Comparison of ENCODE assay signal across 9 cellular contexts in the genomic region with DNA sequence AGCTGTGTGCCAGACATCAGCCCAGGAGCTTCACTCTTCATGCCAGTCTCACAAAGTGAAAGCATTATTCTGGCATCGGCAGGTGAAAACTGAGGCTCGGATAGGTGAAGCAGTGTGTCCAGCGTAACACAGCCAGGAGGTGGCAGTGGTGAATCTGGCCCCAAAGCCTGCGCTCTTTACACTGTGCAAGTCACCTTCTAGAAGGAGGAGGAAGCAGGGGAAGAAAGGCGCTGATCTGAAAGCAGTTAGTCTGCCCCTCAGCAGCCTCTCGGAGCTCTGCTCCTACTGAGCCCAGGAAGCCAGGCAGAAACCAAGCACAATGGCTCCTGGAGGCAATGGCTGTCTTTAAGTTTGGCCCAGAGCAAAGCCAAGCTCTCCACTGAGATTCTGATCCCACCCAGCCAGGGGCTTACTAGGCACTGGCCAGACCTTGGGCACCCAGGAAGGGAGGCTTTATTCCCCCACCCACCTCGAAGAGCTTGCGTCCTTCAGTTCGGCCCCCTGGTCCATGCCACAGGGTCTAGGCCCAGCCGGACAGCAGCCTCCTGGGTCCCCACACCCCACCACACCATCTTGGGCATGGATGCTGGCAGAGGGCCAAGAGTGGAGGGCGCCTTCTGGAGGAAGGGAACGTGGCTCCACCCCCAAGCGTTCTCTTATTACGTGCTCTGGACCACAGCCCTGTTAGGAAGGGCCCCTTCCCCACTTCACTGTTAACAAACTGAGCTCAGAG.
A peak's percentile ranks its signal among the peaks of the same experiment; 100 is the strongest.
DNase-seq lines count a peak whose midpoint lies in the region; ATAC-seq, FAIRE-seq and TF ChIP-seq lines count a peak whose summit lies in the region.
"Had no signal": no experiment of that assay in that cellular context is flagged by ENCODE, and none has a peak within 500 bp of the region (broad histone marks: within the 10 kb centered on the region; RNA-seq: fewer than 3 reads in every experiment).

No MANE protein-coding gene starts in this region.

- peak; percentile 68 for FAIRE-seq in GM12878 (lab: Jason Lieb, UNC)
- FAIRE-seq: TTC549 had no signal

- H3K27ac Mint-ChIP-seq in neural progenitor cell, result no peak overlapping the region

- H3K27me3 ChIP-seq in GM12878 (replicated peaks in 1 of 2; ENCODE audit: control insufficient read depth in 2 of 2, insufficient read depth in 2 of 2, low read length in 1 of 2), result peaks cover 0 to 2% of the 10 kb centered on the region in 2 experiments; a peak in 2 of 4 replicates
- H3K27me3 ChIP-seq in neural progenitor cell, result peaks cover 4% of the 10 kb centered on the region

- H4K20me1 ChIP-seq in GM12878 (ENCODE audit: control insufficient read depth, insufficient read depth) (no peaks in the 10 kb centered on the region), neural progenitor cell (ENCODE audit: low read depth) (no peaks in the 10 kb centered on the region)

- RAD21 ChIA-PET in GM12878 (lab: Charles Lee; ENCODE audit: unreplicated experiment), result interaction anchor here (1.1 to 1.8 kb wide), 3 partner anchors 98 to 323 kb away, joined by 3 to 6 read pairs (median 3); no protein-coding TSS in a partner anchor

- peak; percentile 41 for TF ChIP-seq RAD21 in GM12878 (IDR thresholded peaks at IDR 0.05; ENCODE audit: insufficient read depth, low read depth, low read length)

- peaks cover 12% of the 10 kb centered on the region for H3K27me3 Mint-ChIP-seq in neural progenitor cell (ENCODE audit: insufficient read depth, low read depth)

- no peaks in the 10 kb centered on the region for H3K9me3 ChIP-seq in GM12878 (replicated peaks; ENCODE audit: control insufficient read depth, insufficient read depth, low read length)
- no peaks in the 10 kb centered on the region for H3K9me3 ChIP-seq in neural progenitor cell (ENCODE audit: low read depth)

- TF ChIP-seq POLR2A in GM12878 (IDR thresholded peaks at IDR 0.05; ENCODE audit: low read depth, low read length), result no peak

- H3K27ac ChIP-seq in GM12878 (ENCODE audit: control insufficient read depth, insufficient read depth) (no peak overlapping the region), neural progenitor cell (no peak overlapping the region)

- POLR2A ChIA-PET in GM12878 (lab: Charles Lee), result no interaction called here

- H3K36me3 ChIP-seq in GM12878 (ENCODE audit: control insufficient read depth in 2 of 2, insufficient read depth in 2 of 2, low read length in 1 of 2) (no peaks in the 10 kb centered on the region), neural progenitor cell (no peaks in the 10 kb centered on the region)

- 24% methylated on average over 14 of the region's 14 CpGs for WGBS in GM12878 (ENCODE audit: insufficient coverage, insufficient replicate concordance, low lambda C conversion rate, missing lambda C conversion rate)

- SMC1A ChIA-PET in GM12878 (lab: Charles Lee; ENCODE audit: uncharacterized antibody, unreplicated experiment), result no interaction called here

- no peaks in the 10 kb centered on the region for H3K36me3 Mint-ChIP-seq in neural progenitor cell

- H3F3A ChIP-seq in neural progenitor cell (ENCODE audit: low read depth), result no peaks in the 10 kb centered on the region

- no TSS peak for BruUV-seq in GM12878 (replicated peaks; lab: Mats Ljungman, UMichigan)

- H3K4me3 ChIP-seq in GM12878 (no peak overlapping the region), neural progenitor cell (no peak overlapping the region)

- TF ChIP-seq EP300 in GM12878 (IDR thresholded peaks at IDR 0.05; ENCODE audit: borderline replicate concordance in 1 of 2, control insufficient read depth in 1 of 2, low read depth in 2 of 2, low read length in 2 of 2), result no peak

- DNase-seq in NCI-H510A treated with DMSO at 0.1 percent for 48 hours (lab: John Stamatoyannopoulos, UW) (peak; percentile 66), NCI-H510A (lab: John Stamatoyannopoulos, UW) (no peak), M059J (ENCODE audit: low read depth) (peak; percentile 6), GM12878 (ENCODE audit: low read depth, low spot score) (peak; percentile 21), neural progenitor cell (ENCODE audit: low spot score) (peak; percentile 59), SHP77 (lab: John Stamatoyannopoulos, UW) (no peak)

- H3K4me1 ChIP-seq in GM12878 (ENCODE audit: control insufficient read depth, insufficient read depth, low read length) (no peaks in the 10 kb centered on the region), neural progenitor cell (peaks cover 17% of the 10 kb centered on the region)

- CTCF ChIA-PET in GM12878 (lab: Yijun Ruan, JAX), result interaction anchor here (0.6 to 1.8 kb wide), 9 partner anchors 19 to 486 kb away, joined by 3 to 5 read pairs (median 3); no protein-coding TSS in a partner anchor

- H3K4me3 Mint-ChIP-seq in neural progenitor cell, result no peak overlapping the region

- H3K4me2 ChIP-seq in GM12878 (ENCODE audit: control insufficient read depth, insufficient read depth), result peak overlapping the region; percentile 17; the same call in 1 of the 2 replicates
- H3K4me2 ChIP-seq in neural progenitor cell, result no peak overlapping the region

- H3K4me1 Mint-ChIP-seq in neural progenitor cell, result peaks cover 24% of the 10 kb centered on the region

- intact Hi-C loops in GM12878 (cut with micrococcal nuclease; ENCODE audit: unreplicated experiment), result loop anchor here (1.0 to 5.0 kb wide), 2 partner anchors 115 to 325 kb away; no protein-coding TSS in a partner anchor

- H3K79me2 ChIP-seq in GM12878 (ENCODE audit: control insufficient read depth, insufficient read depth, low read length) (no peaks in the 10 kb centered on the region), neural progenitor cell (ENCODE audit: low read depth) (no peaks in the 10 kb centered on the region)

- in situ Hi-C loops in GM12878 (cut with MboI), result no loop called here

- no peak overlapping the region for H3K9ac ChIP-seq in GM12878 (ENCODE audit: control insufficient read depth, insufficient read depth, low read length)
- no peak overlapping the region for H3K9ac ChIP-seq in neural progenitor cell

- no peak overlapping the region for H2AFZ ChIP-seq in GM12878 (ENCODE audit: control insufficient read depth, low read depth, low read length)
- H2AFZ ChIP-seq in neural progenitor cell (replicated peaks), result peak overlapping the region; percentile 60

- H3K9me3 Mint-ChIP-seq in neural progenitor cell, result no peaks in the 10 kb centered on the region

- ATAC-seq in GM19463 (IDR thresholded peaks at IDR 0.05; ENCODE audit: unreplicated experiment) (peak; percentile 70), GM12878 (peak; percentile 95), GM19452 (IDR thresholded peaks at IDR 0.05; ENCODE audit: unreplicated experiment) (no peak)

- TF ChIP-seq CTCF in GM12878 (IDR thresholded peaks at IDR 0.05 in 2 of 3, conservative IDR thresholded peaks at IDR 0.05 in 1 of 3; ENCODE audit: control insufficient read depth in 2 of 3, extremely low read depth in 1 of 3, insufficient read depth in 1 of 3, low read depth in 3 of 3, low read length in 3 of 3) (peak; percentile 53 to 57 (median 55); a peak in 5 of 6 replicates), neural progenitor cell (IDR thresholded peaks at IDR 0.05) (peak; percentile 55)

TF ChIP-seq in GM12878, 131 proteins besides CTCF, POLR2A, EP300 and RAD21:
- TF ChIP-seq SMC3 (IDR thresholded peaks at IDR 0.05; ENCODE audit: borderline replicate concordance, low read length) (peak; percentile 59; the same call in 1 of the 2 replicates), SMAD5 (IDR thresholded peaks at IDR 0.05; ENCODE audit: low read depth) (no peak)
- TF ChIP-seq, protein P1, sequence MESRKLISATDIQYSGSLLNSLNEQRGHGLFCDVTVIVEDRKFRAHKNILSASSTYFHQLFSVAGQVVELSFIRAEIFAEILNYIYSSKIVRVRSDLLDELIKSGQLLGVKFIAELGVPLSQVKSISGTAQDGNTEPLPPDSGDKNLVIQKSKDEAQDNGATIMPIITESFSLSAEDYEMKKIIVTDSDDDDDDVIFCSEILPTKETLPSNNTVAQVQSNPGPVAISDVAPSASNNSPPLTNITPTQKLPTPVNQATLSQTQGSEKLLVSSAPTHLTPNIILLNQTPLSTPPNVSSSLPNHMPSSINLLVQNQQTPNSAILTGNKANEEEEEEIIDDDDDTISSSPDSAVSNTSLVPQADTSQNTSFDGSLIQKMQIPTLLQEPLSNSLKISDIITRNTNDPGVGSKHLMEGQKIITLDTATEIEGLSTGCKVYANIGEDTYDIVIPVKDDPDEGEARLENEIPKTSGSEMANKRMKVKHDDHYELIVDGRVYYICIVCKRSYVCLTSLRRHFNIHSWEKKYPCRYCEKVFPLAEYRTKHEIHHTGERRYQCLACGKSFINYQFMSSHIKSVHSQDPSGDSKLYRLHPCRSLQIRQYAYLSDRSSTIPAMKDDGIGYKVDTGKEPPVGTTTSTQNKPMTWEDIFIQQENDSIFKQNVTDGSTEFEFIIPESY (IDR thresholded peaks at IDR 0.05), result no peak

Comparison
In these comparisons a context has a peak if more than half of its experiments do, and no peak if none do; other contexts are left out.
1. DNase-seq: peak in NCI-H510A treated with DMSO at 0.1 percent for 48 hours (single experiment), M059J (single experiment), GM12878 (single experiment) and neural progenitor cell (single experiment); none in NCI-H510A (single experiment) and SHP77 (0 of 2).